Comparison of ENCODE assay signal across 8 cellular contexts in genomic region chr21:41168391-41169257, GRCh38. TPM values are rescaled to one million over a fixed set of nuclear protein-coding genes. Genes with fewer than 3 reads are reported as not detected.
DNase-seq lines count a peak whose midpoint lies in the region; ATAC-seq and TF ChIP-seq lines count a peak whose summit lies in the region.

No MANE protein-coding gene starts in this region.

- no peaks in the 10 kb centered on the region for H3K27me3 ChIP-seq in right atrium auricular region
- peaks cover 21% of the 10 kb centered on the region for H3K27me3 ChIP-seq in trophoblast cell (ENCODE audit: insufficient read depth, low read length)

- H3K18ac ChIP-seq in trophoblast cell (ENCODE audit: low read length) = peak overlapping the region; percentile 17

- no peak overlapping the region for H3K4ac ChIP-seq in trophoblast cell (ENCODE audit: low read depth, low read length)

- H3K9me3 ChIP-seq in right atrium auricular region = no peaks in the 10 kb centered on the region
- no peaks in the 10 kb centered on the region for H3K9me3 ChIP-seq in trophoblast cell (ENCODE audit: insufficient read depth, low read depth, low read length)

- DNase-seq in ELR (ENCODE audit: low read depth) (peak; percentile 18), NCI-H1105 (lab: John Stamatoyannopoulos, UW) (peak; percentile 43), right atrium auricular region (ENCODE audit: low spot score) (peak; percentile 82), trophoblast cell (peak; percentile 33 to 54)

- ATAC-seq in GM18502 (IDR thresholded peaks at IDR 0.05; ENCODE audit: poor library complexity, unreplicated experiment) (no peak), GM21529 (IDR thresholded peaks at IDR 0.05; ENCODE audit: unreplicated experiment) (no peak), GM19351 (IDR thresholded peaks at IDR 0.05; ENCODE audit: unreplicated experiment) (no peak)

- H3K36me3 ChIP-seq in right atrium auricular region (no peaks in the 10 kb centered on the region), trophoblast cell (ENCODE audit: control insufficient read depth in 1 of 2, insufficient read depth in 2 of 2, low read length in 2 of 2) (no peaks in the 10 kb centered on the region)

- H2AFZ ChIP-seq in trophoblast cell (ENCODE audit: insufficient read depth, low read length, poor library complexity) = peak overlapping the region; percentile 83

- H3K14ac ChIP-seq in trophoblast cell (ENCODE audit: low read length) = no peak overlapping the region

- WGBS in adipose tissue, 3 donors = 0 to 1% (median 1%) methylated on average over 60 to 74 of the region's 75 CpGs
- WGBS in trophoblast cell (ENCODE audit: extremely low coverage, insufficient coverage, insufficient read length) = no CpG with 5 or more reads among the region's 75 CpGs

- H2BK5ac ChIP-seq in trophoblast cell (ENCODE audit: low read depth, low read length, poor library complexity) = no peak overlapping the region

- no peak overlapping the region for H3K23ac ChIP-seq in trophoblast cell (ENCODE audit: low read length)

- peaks cover 4% of the 10 kb centered on the region for H3K79me2 ChIP-seq in trophoblast cell (ENCODE audit: control insufficient read depth, insufficient read depth, low read length, poor library complexity)

- no peak overlapping the region for H4K91ac ChIP-seq in trophoblast cell (ENCODE audit: low read depth, low read length)

- peak overlapping the region; percentile 76 to 91 for H3K4me3 ChIP-seq in right atrium auricular region
- H3K4me3 ChIP-seq in trophoblast cell (ENCODE audit: low read depth, low read length) = peak overlapping the region; percentile 73

- H4K8ac ChIP-seq in trophoblast cell (ENCODE audit: low read depth, low read length) = peak overlapping the region; percentile 29

- no peak overlapping the region for H2AK5ac ChIP-seq in trophoblast cell (ENCODE audit: low read length)

- H2BK120ac ChIP-seq in trophoblast cell (ENCODE audit: insufficient read depth, low read length, poor library complexity) = no peak overlapping the region

- H3K4me2 ChIP-seq in trophoblast cell (ENCODE audit: low read length) = peak overlapping the region; percentile 93

- H4K12ac ChIP-seq in trophoblast cell (ENCODE audit: low read depth, low read length) = no peak overlapping the region

- H3K27ac ChIP-seq in adipose tissue (ENCODE audit: low read depth, low read length) (peak overlapping the region; percentile 80), right atrium auricular region (peak overlapping the region; percentile 96 to 97), trophoblast cell (ENCODE audit: low read depth, low read length) (no peak overlapping the region)

- no peak overlapping the region for H3K9ac ChIP-seq in trophoblast cell (ENCODE audit: low read length)

- TF ChIP-seq CTCF in right atrium auricular region (IDR thresholded peaks at IDR 0.05) = no peak

- no peak overlapping the region for H2BK12ac ChIP-seq in trophoblast cell (ENCODE audit: low read length)

- H3K4me1 ChIP-seq in right atrium auricular region (peaks cover 0 to 38% of the 10 kb centered on the region in 2 donors), trophoblast cell (ENCODE audit: control insufficient read depth in 1 of 2, insufficient read depth in 2 of 2, low read length in 2 of 2) (peaks cover 4% of the 10 kb centered on the region in 2 experiments)

- no peaks in the 10 kb centered on the region for H3K79me1 ChIP-seq in trophoblast cell (ENCODE audit: low read length)

RNA-seq across cellular contexts. Expression of gene BACE2, which starts 0.7 kb away (rescaled TPM):
- polyA plus RNA-seq in adipose tissue = 10 to 100 TPM; 18.3 to 36.4 (median 19.9) TPM
- total RNA-seq in right atrium auricular region = 10 to 100 TPM; 23.7 to 50.3 TPM
- 7.6 and 8.6 TPM in 2 replicates for polyA plus RNA-seq in trophoblast cell (2013)

Comparison
In these comparisons a context has a peak if more than half of its experiments do, and no peak if none do; other contexts are left out.
1. DNase-seq: peak in every context shown above with its lines; median percentile 82 in right atrium auricular region; 44 in trophoblast cell; 43 in NCI-H1105; 18 in ELR.